In the genomic region with DNA sequence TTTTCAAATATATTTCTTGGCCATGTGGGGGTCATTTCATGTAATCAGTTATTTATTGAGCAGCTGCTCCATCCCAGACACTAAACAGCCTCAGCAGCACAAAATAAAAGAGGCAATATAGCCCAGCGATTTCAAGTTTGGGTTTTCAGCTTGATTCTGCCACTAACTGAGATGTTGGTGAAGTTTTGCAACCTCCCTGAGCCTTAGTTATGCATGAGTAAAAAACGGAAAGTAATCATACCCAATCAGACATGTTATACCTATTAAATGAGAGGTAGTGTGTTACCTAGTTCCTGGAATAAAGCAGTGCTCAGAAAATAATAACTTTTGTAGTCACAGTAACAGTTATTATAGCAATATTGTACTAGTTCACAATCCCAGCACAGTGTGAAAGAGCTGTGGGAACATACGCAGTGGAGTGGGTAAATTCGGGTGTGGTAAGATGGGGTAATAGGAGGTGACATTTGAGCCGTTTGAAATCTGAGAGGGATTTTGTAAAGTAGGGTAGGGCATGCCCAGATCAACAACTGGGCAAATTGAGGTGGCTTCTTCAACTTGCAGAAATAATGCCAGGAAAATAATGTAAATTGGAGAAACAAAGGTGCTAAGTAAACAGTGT, we compare ENCODE assay signal across 2 cellular contexts.
TF ChIP-seq lines count a peak whose summit lies in the region.

No MANE protein-coding gene starts in this region.

TF ChIP-seq in GM23338, 12 proteins besides CTCF, POLR2A, EP300 and RAD21:
- no peak for TF ChIP-seq JUNB (IDR thresholded peaks at IDR 0.05; ENCODE audit: unreplicated experiment)
- TF ChIP-seq EZH2phosphoT487 (IDR thresholded peaks at IDR 0.05; ENCODE audit: unreplicated experiment): no peak
- TF ChIP-seq, protein P1, sequence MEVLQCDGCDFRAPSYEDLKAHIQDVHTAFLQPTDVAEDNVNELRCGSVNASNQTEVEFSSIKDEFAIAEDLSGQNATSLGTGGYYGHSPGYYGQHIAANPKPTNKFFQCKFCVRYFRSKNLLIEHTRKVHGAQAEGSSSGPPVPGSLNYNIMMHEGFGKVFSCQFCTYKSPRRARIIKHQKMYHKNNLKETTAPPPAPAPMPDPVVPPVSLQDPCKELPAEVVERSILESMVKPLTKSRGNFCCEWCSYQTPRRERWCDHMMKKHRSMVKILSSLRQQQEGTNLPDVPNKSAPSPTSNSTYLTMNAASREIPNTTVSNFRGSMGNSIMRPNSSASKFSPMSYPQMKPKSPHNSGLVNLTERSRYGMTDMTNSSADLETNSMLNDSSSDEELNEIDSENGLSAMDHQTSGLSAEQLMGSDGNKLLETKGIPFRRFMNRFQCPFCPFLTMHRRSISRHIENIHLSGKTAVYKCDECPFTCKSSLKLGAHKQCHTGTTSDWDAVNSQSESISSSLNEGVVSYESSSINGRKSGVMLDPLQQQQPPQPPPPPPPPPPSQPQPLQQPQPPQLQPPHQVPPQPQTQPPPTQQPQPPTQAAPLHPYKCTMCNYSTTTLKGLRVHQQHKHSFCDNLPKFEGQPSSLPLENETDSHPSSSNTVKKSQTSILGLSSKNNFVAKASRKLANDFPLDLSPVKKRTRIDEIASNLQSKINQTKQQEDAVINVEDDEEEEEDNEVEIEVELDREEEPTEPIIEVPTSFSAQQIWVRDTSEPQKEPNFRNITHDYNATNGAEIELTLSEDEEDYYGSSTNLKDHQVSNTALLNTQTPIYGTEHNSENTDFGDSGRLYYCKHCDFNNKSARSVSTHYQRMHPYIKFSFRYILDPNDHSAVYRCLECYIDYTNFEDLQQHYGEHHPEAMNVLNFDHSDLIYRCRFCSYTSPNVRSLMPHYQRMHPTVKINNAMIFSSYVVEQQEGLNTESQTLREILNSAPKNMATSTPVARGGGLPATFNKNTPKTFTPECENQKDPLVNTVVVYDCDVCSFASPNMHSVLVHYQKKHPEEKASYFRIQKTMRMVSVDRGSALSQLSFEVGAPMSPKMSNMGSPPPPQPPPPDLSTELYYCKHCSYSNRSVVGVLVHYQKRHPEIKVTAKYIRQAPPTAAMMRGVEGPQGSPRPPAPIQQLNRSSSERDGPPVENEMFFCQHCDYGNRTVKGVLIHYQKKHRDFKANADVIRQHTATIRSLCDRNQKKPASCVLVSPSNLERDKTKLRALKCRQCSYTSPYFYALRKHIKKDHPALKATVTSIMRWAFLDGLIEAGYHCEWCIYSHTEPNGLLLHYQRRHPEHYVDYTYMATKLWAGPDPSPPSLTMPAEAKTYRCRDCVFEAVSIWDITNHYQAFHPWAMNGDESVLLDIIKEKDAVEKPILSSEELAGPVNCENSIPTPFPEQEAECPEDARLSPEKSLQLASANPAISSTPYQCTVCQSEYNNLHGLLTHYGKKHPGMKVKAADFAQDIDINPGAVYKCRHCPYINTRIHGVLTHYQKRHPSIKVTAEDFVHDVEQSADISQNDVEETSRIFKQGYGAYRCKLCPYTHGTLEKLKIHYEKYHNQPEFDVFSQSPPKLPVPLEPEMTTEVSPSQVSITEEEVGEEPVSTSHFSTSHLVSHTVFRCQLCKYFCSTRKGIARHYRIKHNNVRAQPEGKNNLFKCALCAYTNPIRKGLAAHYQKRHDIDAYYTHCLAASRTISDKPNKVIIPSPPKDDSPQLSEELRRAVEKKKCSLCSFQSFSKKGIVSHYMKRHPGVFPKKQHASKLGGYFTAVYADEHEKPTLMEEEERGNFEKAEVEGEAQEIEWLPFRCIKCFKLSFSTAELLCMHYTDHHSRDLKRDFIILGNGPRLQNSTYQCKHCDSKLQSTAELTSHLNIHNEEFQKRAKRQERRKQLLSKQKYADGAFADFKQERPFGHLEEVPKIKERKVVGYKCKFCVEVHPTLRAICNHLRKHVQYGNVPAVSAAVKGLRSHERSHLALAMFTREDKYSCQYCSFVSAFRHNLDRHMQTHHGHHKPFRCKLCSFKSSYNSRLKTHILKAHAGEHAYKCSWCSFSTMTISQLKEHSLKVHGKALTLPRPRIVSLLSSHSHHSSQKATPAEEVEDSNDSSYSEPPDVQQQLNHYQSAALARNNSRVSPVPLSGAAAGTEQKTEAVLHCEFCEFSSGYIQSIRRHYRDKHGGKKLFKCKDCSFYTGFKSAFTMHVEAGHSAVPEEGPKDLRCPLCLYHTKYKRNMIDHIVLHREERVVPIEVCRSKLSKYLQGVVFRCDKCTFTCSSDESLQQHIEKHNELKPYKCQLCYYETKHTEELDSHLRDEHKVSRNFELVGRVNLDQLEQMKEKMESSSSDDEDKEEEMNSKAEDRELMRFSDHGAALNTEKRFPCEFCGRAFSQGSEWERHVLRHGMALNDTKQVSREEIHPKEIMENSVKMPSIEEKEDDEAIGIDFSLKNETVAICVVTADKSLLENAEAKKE (CRISPR knock-in tag; IDR thresholded peaks at IDR 0.05): no peak
- TF ChIP-seq, protein P2, sequence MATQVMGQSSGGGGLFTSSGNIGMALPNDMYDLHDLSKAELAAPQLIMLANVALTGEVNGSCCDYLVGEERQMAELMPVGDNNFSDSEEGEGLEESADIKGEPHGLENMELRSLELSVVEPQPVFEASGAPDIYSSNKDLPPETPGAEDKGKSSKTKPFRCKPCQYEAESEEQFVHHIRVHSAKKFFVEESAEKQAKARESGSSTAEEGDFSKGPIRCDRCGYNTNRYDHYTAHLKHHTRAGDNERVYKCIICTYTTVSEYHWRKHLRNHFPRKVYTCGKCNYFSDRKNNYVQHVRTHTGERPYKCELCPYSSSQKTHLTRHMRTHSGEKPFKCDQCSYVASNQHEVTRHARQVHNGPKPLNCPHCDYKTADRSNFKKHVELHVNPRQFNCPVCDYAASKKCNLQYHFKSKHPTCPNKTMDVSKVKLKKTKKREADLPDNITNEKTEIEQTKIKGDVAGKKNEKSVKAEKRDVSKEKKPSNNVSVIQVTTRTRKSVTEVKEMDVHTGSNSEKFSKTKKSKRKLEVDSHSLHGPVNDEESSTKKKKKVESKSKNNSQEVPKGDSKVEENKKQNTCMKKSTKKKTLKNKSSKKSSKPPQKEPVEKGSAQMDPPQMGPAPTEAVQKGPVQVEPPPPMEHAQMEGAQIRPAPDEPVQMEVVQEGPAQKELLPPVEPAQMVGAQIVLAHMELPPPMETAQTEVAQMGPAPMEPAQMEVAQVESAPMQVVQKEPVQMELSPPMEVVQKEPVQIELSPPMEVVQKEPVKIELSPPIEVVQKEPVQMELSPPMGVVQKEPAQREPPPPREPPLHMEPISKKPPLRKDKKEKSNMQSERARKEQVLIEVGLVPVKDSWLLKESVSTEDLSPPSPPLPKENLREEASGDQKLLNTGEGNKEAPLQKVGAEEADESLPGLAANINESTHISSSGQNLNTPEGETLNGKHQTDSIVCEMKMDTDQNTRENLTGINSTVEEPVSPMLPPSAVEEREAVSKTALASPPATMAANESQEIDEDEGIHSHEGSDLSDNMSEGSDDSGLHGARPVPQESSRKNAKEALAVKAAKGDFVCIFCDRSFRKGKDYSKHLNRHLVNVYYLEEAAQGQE (IDR thresholded peaks at IDR 0.05; ENCODE audit: unreplicated experiment): no peak
- no peak for TF ChIP-seq CREB1 (CRISPR knock-in tag; IDR thresholded peaks at IDR 0.05; ENCODE audit: low read depth)
- TF ChIP-seq POLR2AphosphoS5 (IDR thresholded peaks at IDR 0.05; ENCODE audit: low read depth): no peak

TF ChIP-seq in H1, 55 proteins besides CTCF, POLR2A, EP300 and RAD21:
- TF ChIP-seq FOSL1 (IDR thresholded peaks at IDR 0.05; ENCODE audit: insufficient read depth, low read depth, low read length) (no peak), JUN (IDR thresholded peaks at IDR 0.05; ENCODE audit: low read depth, low read length) (no peak), EZH2 (IDR thresholded peaks at IDR 0.05; ENCODE audit: low read depth, low read length, severe bottlenecking) (no peak), BRCA1 (IDR thresholded peaks at IDR 0.05; ENCODE audit: low read depth, low read length) (no peak), CEBPB (IDR thresholded peaks at IDR 0.05; ENCODE audit: low read depth, low read length) (no peak), SIX5 (IDR thresholded peaks at IDR 0.05; ENCODE audit: low read depth, low read length) (no peak), BACH1 (IDR thresholded peaks at IDR 0.05; ENCODE audit: low read length) (no peak), BCL11A (IDR thresholded peaks at IDR 0.05; ENCODE audit: low read depth in 2 of 2, low read length in 2 of 2) (no peak), POU5F1 (IDR thresholded peaks at IDR 0.05; ENCODE audit: low read depth, low read length) (no peak), TAF1 (IDR thresholded peaks at IDR 0.05; ENCODE audit: low read depth, low read length) (no peak), SRF (IDR thresholded peaks at IDR 0.05; ENCODE audit: low read depth, low read length) (no peak), PHF8 (conservative IDR thresholded peaks at IDR 0.05; ENCODE audit: low read depth, low read length) (no peak), SUZ12 (IDR thresholded peaks at IDR 0.05; ENCODE audit: low read length) (no peak), CBX8 (IDR thresholded peaks at IDR 0.05; ENCODE audit: borderline replicate concordance, low read depth, low read length) (no peak), NANOG (IDR thresholded peaks at IDR 0.05; ENCODE audit: insufficient read depth, low read depth, low read length, poor library complexity, severe bottlenecking) (no peak), ASH2L (IDR thresholded peaks at IDR 0.05; ENCODE audit: low read length) (no peak), RNF2 (IDR thresholded peaks at IDR 0.05; ENCODE audit: borderline replicate concordance, low read depth, low read length, missing control alignments, poor library complexity, severe bottlenecking) (no peak)
- TF ChIP-seq, protein P3, sequence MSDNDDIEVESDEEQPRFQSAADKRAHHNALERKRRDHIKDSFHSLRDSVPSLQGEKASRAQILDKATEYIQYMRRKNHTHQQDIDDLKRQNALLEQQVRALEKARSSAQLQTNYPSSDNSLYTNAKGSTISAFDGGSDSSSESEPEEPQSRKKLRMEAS (IDR thresholded peaks at IDR 0.05): no peak
- TF ChIP-seq, protein P4, sequence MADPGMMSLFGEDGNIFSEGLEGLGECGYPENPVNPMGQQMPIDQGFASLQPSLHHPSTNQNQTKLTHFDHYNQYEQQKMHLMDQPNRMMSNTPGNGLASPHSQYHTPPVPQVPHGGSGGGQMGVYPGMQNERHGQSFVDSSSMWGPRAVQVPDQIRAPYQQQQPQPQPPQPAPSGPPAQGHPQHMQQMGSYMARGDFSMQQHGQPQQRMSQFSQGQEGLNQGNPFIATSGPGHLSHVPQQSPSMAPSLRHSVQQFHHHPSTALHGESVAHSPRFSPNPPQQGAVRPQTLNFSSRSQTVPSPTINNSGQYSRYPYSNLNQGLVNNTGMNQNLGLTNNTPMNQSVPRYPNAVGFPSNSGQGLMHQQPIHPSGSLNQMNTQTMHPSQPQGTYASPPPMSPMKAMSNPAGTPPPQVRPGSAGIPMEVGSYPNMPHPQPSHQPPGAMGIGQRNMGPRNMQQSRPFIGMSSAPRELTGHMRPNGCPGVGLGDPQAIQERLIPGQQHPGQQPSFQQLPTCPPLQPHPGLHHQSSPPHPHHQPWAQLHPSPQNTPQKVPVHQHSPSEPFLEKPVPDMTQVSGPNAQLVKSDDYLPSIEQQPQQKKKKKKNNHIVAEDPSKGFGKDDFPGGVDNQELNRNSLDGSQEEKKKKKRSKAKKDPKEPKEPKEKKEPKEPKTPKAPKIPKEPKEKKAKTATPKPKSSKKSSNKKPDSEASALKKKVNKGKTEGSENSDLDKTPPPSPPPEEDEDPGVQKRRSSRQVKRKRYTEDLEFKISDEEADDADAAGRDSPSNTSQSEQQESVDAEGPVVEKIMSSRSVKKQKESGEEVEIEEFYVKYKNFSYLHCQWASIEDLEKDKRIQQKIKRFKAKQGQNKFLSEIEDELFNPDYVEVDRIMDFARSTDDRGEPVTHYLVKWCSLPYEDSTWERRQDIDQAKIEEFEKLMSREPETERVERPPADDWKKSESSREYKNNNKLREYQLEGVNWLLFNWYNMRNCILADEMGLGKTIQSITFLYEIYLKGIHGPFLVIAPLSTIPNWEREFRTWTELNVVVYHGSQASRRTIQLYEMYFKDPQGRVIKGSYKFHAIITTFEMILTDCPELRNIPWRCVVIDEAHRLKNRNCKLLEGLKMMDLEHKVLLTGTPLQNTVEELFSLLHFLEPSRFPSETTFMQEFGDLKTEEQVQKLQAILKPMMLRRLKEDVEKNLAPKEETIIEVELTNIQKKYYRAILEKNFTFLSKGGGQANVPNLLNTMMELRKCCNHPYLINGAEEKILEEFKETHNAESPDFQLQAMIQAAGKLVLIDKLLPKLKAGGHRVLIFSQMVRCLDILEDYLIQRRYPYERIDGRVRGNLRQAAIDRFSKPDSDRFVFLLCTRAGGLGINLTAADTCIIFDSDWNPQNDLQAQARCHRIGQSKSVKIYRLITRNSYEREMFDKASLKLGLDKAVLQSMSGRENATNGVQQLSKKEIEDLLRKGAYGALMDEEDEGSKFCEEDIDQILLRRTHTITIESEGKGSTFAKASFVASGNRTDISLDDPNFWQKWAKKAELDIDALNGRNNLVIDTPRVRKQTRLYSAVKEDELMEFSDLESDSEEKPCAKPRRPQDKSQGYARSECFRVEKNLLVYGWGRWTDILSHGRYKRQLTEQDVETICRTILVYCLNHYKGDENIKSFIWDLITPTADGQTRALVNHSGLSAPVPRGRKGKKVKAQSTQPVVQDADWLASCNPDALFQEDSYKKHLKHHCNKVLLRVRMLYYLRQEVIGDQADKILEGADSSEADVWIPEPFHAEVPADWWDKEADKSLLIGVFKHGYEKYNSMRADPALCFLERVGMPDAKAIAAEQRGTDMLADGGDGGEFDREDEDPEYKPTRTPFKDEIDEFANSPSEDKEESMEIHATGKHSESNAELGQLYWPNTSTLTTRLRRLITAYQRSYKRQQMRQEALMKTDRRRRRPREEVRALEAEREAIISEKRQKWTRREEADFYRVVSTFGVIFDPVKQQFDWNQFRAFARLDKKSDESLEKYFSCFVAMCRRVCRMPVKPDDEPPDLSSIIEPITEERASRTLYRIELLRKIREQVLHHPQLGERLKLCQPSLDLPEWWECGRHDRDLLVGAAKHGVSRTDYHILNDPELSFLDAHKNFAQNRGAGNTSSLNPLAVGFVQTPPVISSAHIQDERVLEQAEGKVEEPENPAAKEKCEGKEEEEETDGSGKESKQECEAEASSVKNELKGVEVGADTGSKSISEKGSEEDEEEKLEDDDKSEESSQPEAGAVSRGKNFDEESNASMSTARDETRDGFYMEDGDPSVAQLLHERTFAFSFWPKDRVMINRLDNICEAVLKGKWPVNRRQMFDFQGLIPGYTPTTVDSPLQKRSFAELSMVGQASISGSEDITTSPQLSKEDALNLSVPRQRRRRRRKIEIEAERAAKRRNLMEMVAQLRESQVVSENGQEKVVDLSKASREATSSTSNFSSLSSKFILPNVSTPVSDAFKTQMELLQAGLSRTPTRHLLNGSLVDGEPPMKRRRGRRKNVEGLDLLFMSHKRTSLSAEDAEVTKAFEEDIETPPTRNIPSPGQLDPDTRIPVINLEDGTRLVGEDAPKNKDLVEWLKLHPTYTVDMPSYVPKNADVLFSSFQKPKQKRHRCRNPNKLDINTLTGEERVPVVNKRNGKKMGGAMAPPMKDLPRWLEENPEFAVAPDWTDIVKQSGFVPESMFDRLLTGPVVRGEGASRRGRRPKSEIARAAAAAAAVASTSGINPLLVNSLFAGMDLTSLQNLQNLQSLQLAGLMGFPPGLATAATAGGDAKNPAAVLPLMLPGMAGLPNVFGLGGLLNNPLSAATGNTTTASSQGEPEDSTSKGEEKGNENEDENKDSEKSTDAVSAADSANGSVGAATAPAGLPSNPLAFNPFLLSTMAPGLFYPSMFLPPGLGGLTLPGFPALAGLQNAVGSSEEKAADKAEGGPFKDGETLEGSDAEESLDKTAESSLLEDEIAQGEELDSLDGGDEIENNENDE (IDR thresholded peaks at IDR 0.05; ENCODE audit: insufficient replicate concordance, low read length): no peak
- TF ChIP-seq, protein P5, sequence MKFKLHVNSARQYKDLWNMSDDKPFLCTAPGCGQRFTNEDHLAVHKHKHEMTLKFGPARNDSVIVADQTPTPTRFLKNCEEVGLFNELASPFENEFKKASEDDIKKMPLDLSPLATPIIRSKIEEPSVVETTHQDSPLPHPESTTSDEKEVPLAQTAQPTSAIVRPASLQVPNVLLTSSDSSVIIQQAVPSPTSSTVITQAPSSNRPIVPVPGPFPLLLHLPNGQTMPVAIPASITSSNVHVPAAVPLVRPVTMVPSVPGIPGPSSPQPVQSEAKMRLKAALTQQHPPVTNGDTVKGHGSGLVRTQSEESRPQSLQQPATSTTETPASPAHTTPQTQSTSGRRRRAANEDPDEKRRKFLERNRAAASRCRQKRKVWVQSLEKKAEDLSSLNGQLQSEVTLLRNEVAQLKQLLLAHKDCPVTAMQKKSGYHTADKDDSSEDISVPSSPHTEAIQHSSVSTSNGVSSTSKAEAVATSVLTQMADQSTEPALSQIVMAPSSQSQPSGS (IDR thresholded peaks at IDR 0.05; ENCODE audit: low read length): no peak
